ENCODE assay signal across 8 cellular contexts in the genomic region with DNA sequence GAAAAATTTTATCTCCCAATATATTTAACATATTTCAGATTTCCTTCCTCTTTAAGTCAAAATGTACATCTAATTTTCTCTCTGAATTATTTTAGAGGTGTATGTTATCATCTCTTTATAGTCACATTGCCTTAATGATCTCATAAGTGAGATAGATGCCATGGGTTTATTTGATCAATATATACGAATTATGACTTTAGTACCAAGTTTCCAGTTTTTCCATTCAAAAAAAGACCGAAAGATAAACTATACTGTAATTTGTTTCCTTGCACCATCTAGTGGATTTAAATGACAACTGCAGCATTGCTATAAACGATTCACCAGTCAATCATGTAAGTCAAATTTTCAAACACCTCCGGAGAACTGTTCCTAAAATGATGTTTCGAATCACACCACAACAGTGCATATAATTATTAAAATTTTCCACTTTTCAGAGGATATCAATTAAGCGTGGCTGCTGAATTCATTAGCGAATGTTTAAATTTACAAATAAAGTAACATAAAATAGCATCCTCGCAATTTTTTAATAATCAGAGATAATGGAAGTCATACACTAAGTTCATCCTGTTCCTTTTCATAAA. TPM values are rescaled to one million over a fixed set of nuclear protein-coding genes. Genes with fewer than 3 reads are reported as not detected.
A peak's percentile ranks its signal among the peaks of the same experiment; 100 is the strongest.
DNase-seq lines count a peak whose midpoint lies in the region; ATAC-seq, FAIRE-seq and TF ChIP-seq lines count a peak whose summit lies in the region.

No MANE protein-coding gene starts in this region.

- no peak overlapping the region for H3K56ac ChIP-seq in H1 (replicated peaks; ENCODE audit: insufficient read length, low read depth, low read length)

- H2AFZ ChIP-seq in H1 (ENCODE audit: low read length) (peak overlapping the region; percentile 3; the same call in 1 of the 2 replicates), mesenchymal stem cell (ENCODE audit: low read depth, low read length) (no peak overlapping the region)

- DNase-seq in A673 (ENCODE audit: low spot score): peak; percentile 81
- peak; percentile 73 for DNase-seq in NB4 (ENCODE audit: low read depth)
- no peak for DNase-seq in SK-N-MC (ENCODE audit: low read depth, low spot score)
- no peak for DNase-seq in H1 (ENCODE audit: low read depth in 1 of 2, low spot score in 2 of 2)
- peak; percentile 82 for DNase-seq in mesenchymal stem cell
- DNase-seq in upper lobe of left lung: no peak

- peak; percentile 52 for ATAC-seq in HG02759 (IDR thresholded peaks at IDR 0.05; ENCODE audit: unreplicated experiment)
- ATAC-seq in upper lobe of left lung (ENCODE audit: low FRiP score in 2 of 2): peak; percentile 50 to 72

- H3K18ac ChIP-seq in H1 (ENCODE audit: extremely low read depth, low read length) (no peak overlapping the region; the same call in 1 of the 2 replicates), mesenchymal stem cell (ENCODE audit: low read depth in 1 of 2, low read length in 2 of 2) (no peak overlapping the region)

- H2BK15ac ChIP-seq in H1 (ENCODE audit: low read length): no peak overlapping the region
- no peak overlapping the region for H2BK15ac ChIP-seq in mesenchymal stem cell (ENCODE audit: low read depth, poor library complexity, severe bottlenecking)

- H3K27ac ChIP-seq in A673 (ENCODE audit: low read depth, low read length, poor library complexity, severe bottlenecking) (peak overlapping the region; percentile 95), SK-N-MC (peak overlapping the region; percentile 96), H1 (ENCODE audit: low read depth, low read length) (no peak overlapping the region), mesenchymal stem cell (ENCODE audit: low read length, poor library complexity, severe bottlenecking) (peak overlapping the region; percentile 79), upper lobe of left lung (peak overlapping the region; percentile 93 to 96 (median 94))

- H3K4ac ChIP-seq in H1 (replicated peaks; ENCODE audit: insufficient read length, low read depth, low read length) (no peak overlapping the region), mesenchymal stem cell (ENCODE audit: low read depth in 1 of 2, low read length in 2 of 2) (no peak overlapping the region)

- no peak overlapping the region for H3K14ac ChIP-seq in H1 (ENCODE audit: insufficient read length)
- H3K14ac ChIP-seq in mesenchymal stem cell (ENCODE audit: low read length in 2 of 2): no peak overlapping the region

- H4K5ac ChIP-seq in H1 (ENCODE audit: insufficient read length, low read depth, low read length): peak overlapping the region; percentile 83

- H3K9me3 ChIP-seq in A673 (ENCODE audit: low read depth, low read length, poor library complexity, severe bottlenecking): no peaks in the 10 kb centered on the region
- no peaks in the 10 kb centered on the region for H3K9me3 ChIP-seq in SK-N-MC (ENCODE audit: low read depth, low read length)
- H3K9me3 ChIP-seq in H1 (ENCODE audit: insufficient read depth in 2 of 2, low read depth in 1 of 2, low read length in 1 of 2): no peaks in the 10 kb centered on the region
- no peaks in the 10 kb centered on the region for H3K9me3 ChIP-seq in mesenchymal stem cell (ENCODE audit: control insufficient read depth, low read length)
- no peaks in the 10 kb centered on the region for H3K9me3 ChIP-seq in upper lobe of left lung

- H2BK5ac ChIP-seq in H1 (ENCODE audit: low read depth, low read length) (no peak overlapping the region; the same call in 1 of the 2 replicates), mesenchymal stem cell (ENCODE audit: low read depth, low read length, poor library complexity, severe bottlenecking) (no peak overlapping the region)

- H4K91ac ChIP-seq in H1 (replicated peaks; ENCODE audit: insufficient read length, low read length) (no peak overlapping the region), mesenchymal stem cell (ENCODE audit: low read length) (no peak overlapping the region)

- no peak overlapping the region for H2BK20ac ChIP-seq in H1 (ENCODE audit: low read length)

- intact Hi-C loops in A673 (cut with micrococcal nuclease; ENCODE audit: unreplicated experiment): loop anchor here (5.0 to 10.0 kb wide), 4 partner anchors 110 to 602 kb away; no protein-coding TSS in a partner anchor

- H2BK120ac ChIP-seq in H1 (replicated peaks; ENCODE audit: low read depth, low read length) (no peak overlapping the region), mesenchymal stem cell (ENCODE audit: low read depth, low read length) (no peak overlapping the region)

- no peak for TF ChIP-seq POLR2A in NB4 (IDR thresholded peaks at IDR 0.05; ENCODE audit: extremely low read depth, insufficient read length)
- TF ChIP-seq POLR2A in H1 (IDR thresholded peaks at IDR 0.05; ENCODE audit: control extremely low read depth in 1 of 2, low read depth in 2 of 2, low read length in 2 of 2): no peak
- no peak for TF ChIP-seq POLR2A in upper lobe of left lung (IDR thresholded peaks at IDR 0.05)

- H3K4me3 ChIP-seq in A673 (ENCODE audit: low read depth, low read length, poor library complexity, severe bottlenecking) (peak overlapping the region; percentile 88), GM12875 (ENCODE audit: low read depth, low read length) (peak overlapping the region; percentile 74), NB4 (ENCODE audit: low read depth, low read length) (peak overlapping the region; percentile 94), SK-N-MC (peak overlapping the region; percentile 93), H1 (ENCODE audit: extremely low read depth in 1 of 4, insufficient read depth in 2 of 4, low read depth in 3 of 4, low read length in 4 of 4) (peak overlapping the region; percentile 77 to 95 (median 82)), mesenchymal stem cell (ENCODE audit: insufficient read depth in 1 of 2, low read depth in 1 of 2, low read length in 2 of 2) (peak overlapping the region in 1 of 2 experiments; percentile 90), upper lobe of left lung (peak overlapping the region; percentile 66 to 75 (median 72))

- H3K4me1 ChIP-seq in A673 (ENCODE audit: insufficient read depth, low read length, poor library complexity, severe bottlenecking) (peaks cover 16% of the 10 kb centered on the region), H1 (replicated peaks in 1 of 4; ENCODE audit: control insufficient read depth in 3 of 4, insufficient read depth in 4 of 4, low read length in 3 of 4) (peaks cover 6 to 16% (median 14%) of the 10 kb centered on the region in 4 experiments; a peak in 6 of 7 replicates), mesenchymal stem cell (ENCODE audit: control insufficient read depth, insufficient read depth, low read depth, low read length) (peaks cover 9% of the 10 kb centered on the region), upper lobe of left lung (peaks cover 32 to 40% (median 36%) of the 10 kb centered on the region in 4 donors)

- POLR2A ChIA-PET in A673 (lab: Charles Lee; ENCODE audit: low non-redundant PET) (no interaction called here), H1 (lab: Charles Lee; ENCODE audit: partially characterized antibody) (interaction anchor here (1.5 to 1.9 kb wide), 4 partner anchors 10 to 29 kb away, joined by 3 to 10 read pairs (median 5); no protein-coding TSS in a partner anchor)

- BruUV-seq in A673 (replicated peaks; lab: Mats Ljungman, UMichigan): TSS peak; percentile 97

- CTCF ChIA-PET in A673 (lab: Charles Lee) (no interaction called here), H1 (lab: Charles Lee; ENCODE audit: partially characterized antibody) (interaction anchor here (0.6 to 1.4 kb wide), 3 partner anchors 10 to 93 kb away, joined by 3 to 5 read pairs (median 3); no protein-coding TSS in a partner anchor)

- H4K20me1 ChIP-seq in H1 (replicated peaks in 1 of 2; ENCODE audit: control insufficient read depth in 1 of 2, insufficient read depth in 2 of 2, low read length in 2 of 2): peaks cover 3 to 12% of the 10 kb centered on the region in 2 experiments

- H3K9ac ChIP-seq in SK-N-MC (ENCODE audit: insufficient read length): peak overlapping the region; percentile 99
- peak overlapping the region in 3 of 4 experiments; percentile 36 to 96 (median 91); a peak in 2 of 7 replicates for H3K9ac ChIP-seq in H1 (replicated peaks in 1 of 4; ENCODE audit: extremely low read depth in 1 of 4, low read depth in 3 of 4, low read length in 3 of 4)
- peak overlapping the region; percentile 98 for H3K9ac ChIP-seq in mesenchymal stem cell (ENCODE audit: low read length)

- H3K79me1 ChIP-seq in H1 (ENCODE audit: low read depth, low read length) (peaks cover 7% of the 10 kb centered on the region), mesenchymal stem cell (replicated peaks; ENCODE audit: low read length, poor library complexity, severe bottlenecking) (no peaks in the 10 kb centered on the region)

- H3K4me2 ChIP-seq in H1 (ENCODE audit: insufficient read depth in 1 of 2, low read depth in 2 of 2, low read length in 2 of 2) (peak overlapping the region; percentile 59 to 98), mesenchymal stem cell (ENCODE audit: low read length, poor library complexity, severe bottlenecking) (no peak overlapping the region)

- H3K27me3 ChIP-seq in A673 (replicated peaks; ENCODE audit: insufficient read depth, low read depth, low read length, poor library complexity): no peaks in the 10 kb centered on the region
- H3K27me3 ChIP-seq in H1 (replicated peaks in 1 of 4; ENCODE audit: control insufficient read depth in 3 of 4, extremely low read depth in 1 of 4, insufficient read depth in 3 of 4, low read length in 3 of 4): no peaks in the 10 kb centered on the region
- H3K27me3 ChIP-seq in mesenchymal stem cell (ENCODE audit: control insufficient read depth in 1 of 2, insufficient read depth in 1 of 2, low read length in 2 of 2): no peaks in the 10 kb centered on the region
- H3K27me3 ChIP-seq in upper lobe of left lung: no peaks in the 10 kb centered on the region

- H3K23ac ChIP-seq in H1 (ENCODE audit: insufficient read length) (no peak overlapping the region), mesenchymal stem cell (ENCODE audit: low read length in 2 of 2) (no peak overlapping the region)

- peak; percentile 50 to 53 for TF ChIP-seq RAD21 in H1 (IDR thresholded peaks at IDR 0.05 in 1 of 2, conservative IDR thresholded peaks at IDR 0.05 in 1 of 2; ENCODE audit: low read depth in 2 of 2, low read length in 2 of 2)

- H3K23me2 ChIP-seq in H1 (ENCODE audit: low read depth, low read length): peaks cover 5% of the 10 kb centered on the region

- no peak for TF ChIP-seq EP300 in H1 (IDR thresholded peaks at IDR 0.05; ENCODE audit: borderline replicate concordance in 1 of 2, low read depth in 2 of 2, low read length in 2 of 2)
- TF ChIP-seq EP300 in upper lobe of left lung (IDR thresholded peaks at IDR 0.05): no peak

- 27% methylated on average over 8 of the region's 8 CpGs; no CpG with 5 or more reads in 1 of the 2 experiments for WGBS in H1 (ENCODE audit: extremely low coverage in 1 of 2, insufficient coverage in 1 of 2, insufficient read length in 1 of 2, insufficient replicate concordance in 2 of 2, low coverage in 1 of 2, low lambda C conversion rate in 2 of 2, missing lambda C conversion rate in 1 of 2), 2 experiments
- WGBS in mesenchymal stem cell: 26% methylated on average over 4 of the region's 8 CpGs
- WGBS in upper lobe of left lung, 2 donors: 1% methylated on average over 8 of the region's 8 CpGs

- no peak for FAIRE-seq in H1 (lab: Jason Lieb, UNC)

- H4K8ac ChIP-seq in H1 (ENCODE audit: extremely low read depth, insufficient read depth, low read length) (no peak overlapping the region), mesenchymal stem cell (ENCODE audit: low read length) (no peak overlapping the region)

- H3K36me3 ChIP-seq in A673 (ENCODE audit: insufficient read depth, low read length, poor library complexity, severe bottlenecking) (peaks cover 14% of the 10 kb centered on the region), SK-N-MC (ENCODE audit: insufficient read depth, low read length) (peaks cover 44% of the 10 kb centered on the region), H1 (ENCODE audit: control insufficient read depth in 2 of 4, insufficient read depth in 4 of 4, low read length in 3 of 4) (peaks cover 0 to 8% (median 0%) of the 10 kb centered on the region in 4 experiments; a peak in 1 of 8 replicates), mesenchymal stem cell (ENCODE audit: control insufficient read depth in 1 of 2, insufficient read depth in 2 of 2, low read depth in 1 of 2, low read length in 2 of 2) (peaks cover 10 to 28% of the 10 kb centered on the region in 2 experiments), upper lobe of left lung (peaks cover 0 to 4% (median 2%) of the 10 kb centered on the region in 4 donors)

- H2BK12ac ChIP-seq in H1 (ENCODE audit: low read depth, low read length): no peak overlapping the region
- no peak overlapping the region for H2BK12ac ChIP-seq in mesenchymal stem cell (ENCODE audit: low read length in 2 of 2)

- H2AK5ac ChIP-seq in H1 (ENCODE audit: low read depth, low read length): no peak overlapping the region
- no peak overlapping the region for H2AK5ac ChIP-seq in mesenchymal stem cell (ENCODE audit: low read length, severe bottlenecking)

- TF ChIP-seq CTCF in A673 (conservative IDR thresholded peaks at IDR 0.05; ENCODE audit: low read depth, low read length) (peak; percentile 75), GM12875 (IDR thresholded peaks at IDR 0.05; ENCODE audit: borderline replicate concordance, insufficient read depth, low read depth, low read length) (peak; percentile 41; the same call in 1 of the 2 replicates), NB4 (IDR thresholded peaks at IDR 0.05; ENCODE audit: low read depth, low read length) (peak; percentile 44), H1 (IDR thresholded peaks at IDR 0.05; ENCODE audit: control extremely low read depth in 1 of 3, insufficient read depth in 1 of 3, low read depth in 1 of 3, low read length in 3 of 3) (peak in 2 of 3 experiments; percentile 28 to 60; a peak in 2 of 4 replicates), upper lobe of left lung (IDR thresholded peaks at IDR 0.05) (peak; percentile 37 to 70 (median 62))

- peaks cover 21 to 42% of the 10 kb centered on the region in 2 experiments for H3K79me2 ChIP-seq in H1 (ENCODE audit: control insufficient read depth in 1 of 2, insufficient read depth in 2 of 2, low read length in 2 of 2)

RNA-seq across cellular contexts. Expression of a gene that starts 0.4 kb away (rescaled TPM):
- total RNA-seq in A673 (2021): 42.2 and 43.7 TPM in 2 replicates
- 39.5 and 39.9 TPM in 2 replicates for total RNA-seq in H1 (2021; fragmentation: NEBNext Ultra II Directional; extraction: Animal tissue kit (Norgen Biotek cat#: 25700))
- polyA plus RNA-seq in H1 (2011; rRNA removed): 21.2 and 23.7 TPM in 2 replicates
- 26.9 TPM for polyA plus RNA-seq in H1 (2011; cell fraction: cytosol; rRNA removed)
- 14.2 TPM for polyA plus RNA-seq in H1 (2011; cell fraction: nucleus; rRNA removed)
- polyA plus RNA-seq in H1 (2012, experiment 1 of 2): 27.2 to 32.9 TPM (median 28.7 TPM) in 4 replicates
- polyA plus RNA-seq in H1 (2012, experiment 2 of 2): 22.9 TPM
- 19.4 TPM for polyA plus RNA-seq in H1 (2013, experiment 1 of 2)
- polyA plus RNA-seq in H1 (2013, experiment 2 of 2): 19.1 TPM
- polyA minus RNA-seq in H1 (2011; rRNA and poly(A)+ RNA removed): 37.7 and 42.9 TPM in 2 replicates
- 23.6 TPM for polyA minus RNA-seq in H1 (2011; cell fraction: cytosol; rRNA and poly(A)+ RNA removed)
- 24.2 TPM for polyA minus RNA-seq in H1 (2011; cell fraction: nucleus; rRNA and poly(A)+ RNA removed)
- 18.5 TPM for polyA plus RNA-seq in mesenchymal stem cell (2013, experiment 1 of 2)
- polyA plus RNA-seq in mesenchymal stem cell (2013, experiment 2 of 2): 18.2 TPM
- 10 to 100 TPM; 11.9 to 28.6 (median 24.8) TPM for total RNA-seq in upper lobe of left lung

Comparison
In these comparisons a context has a peak if more than half of its experiments do, and no peak if none do; other contexts are left out.
1. DNase-seq: peak in A673 (single experiment), NB4 (single experiment) and mesenchymal stem cell (single experiment); none in SK-N-MC (single experiment), H1 (0 of 2) and upper lobe of left lung (0 of 2).
2. Peak in every context shown above with its lines, with median percentiles within 50 percentile points of each other: CTCF ChIP-seq and H3K9ac ChIP-seq.